27 cellular contexts compared by ENCODE assay signal in the genomic region with DNA sequence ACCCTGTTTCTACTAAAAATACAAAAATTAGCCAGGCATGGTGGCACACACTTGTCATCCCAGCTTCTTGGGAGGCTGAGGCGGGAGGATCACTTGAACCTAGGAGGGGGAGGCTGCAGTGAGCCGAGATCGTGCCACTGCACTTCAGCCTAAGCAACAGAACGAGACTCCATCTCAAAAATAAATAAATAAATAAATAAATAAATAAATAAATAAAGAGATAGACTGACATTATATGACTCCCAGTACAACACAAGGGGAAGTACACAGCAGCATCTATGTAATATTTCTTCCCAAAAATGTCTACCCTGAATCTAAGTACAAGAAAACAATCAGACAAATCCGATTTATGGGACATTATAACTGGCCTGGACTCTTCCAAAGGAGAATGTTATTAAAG.
"Had no signal": no experiment of that assay in that cellular context is flagged by ENCODE, and none has a peak within 500 bp of the region (broad histone marks: within the 10 kb centered on the region; RNA-seq: fewer than 3 reads in every experiment).

No MANE protein-coding gene starts in this region.

- H3K27ac ChIP-seq: neutrophil, pancreas, psoas muscle, right lobe of liver, sigmoid colon, stomach, thoracic aorta, thyroid gland, tibial nerve, upper lobe of right lung, uterus had no signal

- H3K4me3 Mint-ChIP-seq: naive thymus-derived CD8-positive, alpha-beta T cell; natural killer cell treated with Interleukin-12 subunit alpha and Interleukin-12 subunit beta and Interleukin-15 and Interleukin-18, amount 100 ng/mL, for 72 hours; nephron progenitor cell; neural crest cell; stimulated activated effector memory CD8-positive, alpha-beta T cell treated with anti-CD3 and anti-CD28 coated beads, Interleukin-12 subunit alpha, Interleukin-12 subunit beta, amount 100 ng/mL, for 72 hours; stimulated activated naive B cell treated with anti-CD40 and anti-IgM and Interleukin-4, amounts not matched to agents 10 μg/mL and 1 μg/mL and 100 μg/mL, for 72 hours; stimulated activated naive CD8-positive, alpha-beta T cell treated with anti-CD3 and anti-CD28 coated beads, Interleukin-15, Interleukin-2, amounts not matched to agents 100 ng/mL and 50 ng/mL, for 24 hours; type B pancreatic cell had no signal

- ATAC-seq: naive thymus-derived CD8-positive, alpha-beta T cell; natural killer cell treated with Interleukin-12 subunit alpha and Interleukin-12 subunit beta and Interleukin-15 and Interleukin-18, amount 100 ng/mL, for 72 hours; pancreas; psoas muscle; right cardiac atrium; right lobe of liver; stimulated activated effector memory CD8-positive, alpha-beta T cell treated with anti-CD3 and anti-CD28 coated beads, Interleukin-12 subunit alpha, Interleukin-12 subunit beta, amount 100 ng/mL, for 72 hours; stimulated activated naive B cell treated with anti-CD40 and anti-IgM and Interleukin-4, amounts not matched to agents 10 μg/mL and 1 μg/mL and 100 μg/mL, for 72 hours; upper lobe of right lung had no signal

- DNase-seq: naive thymus-derived CD8-positive, alpha-beta T cell; nephron progenitor cell; nucleus accumbens; pancreas; psoas muscle; right cardiac atrium; right lobe of liver; sigmoid colon; small intestine; stimulated activated CD4-positive, alpha-beta T cell treated with anti-CD3 and anti-CD28 coated beads, Interleukin-15, amount 100 ng/mL, for 24 hours; stimulated activated CD4-positive, alpha-beta T cell treated with anti-CD3 and anti-CD28 coated beads, Interleukin-2, amount 100 ng/mL, for 24 hours; stimulated activated CD4-positive, alpha-beta T cell treated with anti-CD3 and anti-CD28 coated beads, Interleukin-2, amount 100 ng/mL, for 48 hours; stimulated activated CD4-positive, alpha-beta T cell treated with anti-CD3 and anti-CD28 coated beads, Interleukin-4, amount 100 ng/mL, for 24 hours; stimulated activated naive B cell treated with anti-CD40 and anti-IgM and Interleukin-4, amounts not matched to agents 10 μg/mL and 1 μg/mL and 100 μg/mL, for 72 hours; stimulated activated naive CD4-positive, alpha-beta T cell treated with Interleukin-2 at 50 U/mL for 16 hours; stomach; thyroid gland; upper lobe of right lung; uterus had no signal

- H3K36me3 Mint-ChIP-seq: natural killer cell treated with Interleukin-12 subunit alpha and Interleukin-12 subunit beta and Interleukin-15 and Interleukin-18, amount 100 ng/mL, for 72 hours; stimulated activated effector memory CD8-positive, alpha-beta T cell treated with anti-CD3 and anti-CD28 coated beads, Interleukin-12 subunit alpha, Interleukin-12 subunit beta, amount 100 ng/mL, for 72 hours had no signal

- H3K27ac Mint-ChIP-seq: naive thymus-derived CD8-positive, alpha-beta T cell; natural killer cell treated with Interleukin-12 subunit alpha and Interleukin-12 subunit beta and Interleukin-15 and Interleukin-18, amount 100 ng/mL, for 72 hours; nephron progenitor cell; stimulated activated effector memory CD8-positive, alpha-beta T cell treated with anti-CD3 and anti-CD28 coated beads, Interleukin-12 subunit alpha, Interleukin-12 subunit beta, amount 100 ng/mL, for 72 hours; stimulated activated naive B cell treated with anti-CD40 and anti-IgM and Interleukin-4, amounts not matched to agents 10 μg/mL and 1 μg/mL and 100 μg/mL, for 72 hours; stimulated activated naive CD8-positive, alpha-beta T cell treated with anti-CD3 and anti-CD28 coated beads, Interleukin-15, Interleukin-2, amounts not matched to agents 100 ng/mL and 50 ng/mL, for 24 hours; type B pancreatic cell had no signal

- H3K4me1 Mint-ChIP-seq: nephron progenitor cell had no signal

- H3K27me3 Mint-ChIP-seq: naive thymus-derived CD8-positive, alpha-beta T cell; natural killer cell treated with Interleukin-12 subunit alpha and Interleukin-12 subunit beta and Interleukin-15 and Interleukin-18, amount 100 ng/mL, for 72 hours; stimulated activated naive B cell treated with anti-CD40 and anti-IgM and Interleukin-4, amounts not matched to agents 10 μg/mL and 1 μg/mL and 100 μg/mL, for 72 hours; stimulated activated naive CD8-positive, alpha-beta T cell treated with anti-CD3 and anti-CD28 coated beads, Interleukin-15, Interleukin-2, amounts not matched to agents 100 ng/mL and 50 ng/mL, for 24 hours; type B pancreatic cell had no signal

- H3K9me3 Mint-ChIP-seq: naive thymus-derived CD8-positive, alpha-beta T cell; natural killer cell treated with Interleukin-12 subunit alpha and Interleukin-12 subunit beta and Interleukin-15 and Interleukin-18, amount 100 ng/mL, for 72 hours; nephron progenitor cell; neural crest cell; stimulated activated effector memory CD8-positive, alpha-beta T cell treated with anti-CD3 and anti-CD28 coated beads, Interleukin-12 subunit alpha, Interleukin-12 subunit beta, amount 100 ng/mL, for 72 hours; stimulated activated naive B cell treated with anti-CD40 and anti-IgM and Interleukin-4, amounts not matched to agents 10 μg/mL and 1 μg/mL and 100 μg/mL, for 72 hours; stimulated activated naive CD8-positive, alpha-beta T cell treated with anti-CD3 and anti-CD28 coated beads, Interleukin-15, Interleukin-2, amounts not matched to agents 100 ng/mL and 50 ng/mL, for 24 hours; type B pancreatic cell had no signal
